In genomic region chr14:103883263-103883523, GRCh38 we compare ENCODE assay signal across 13 cellular contexts. TPM values are rescaled to one million over a fixed set of nuclear protein-coding genes. Genes with fewer than 3 reads are reported as not detected.
DNase-seq lines count a peak whose midpoint lies in the region; ATAC-seq and TF ChIP-seq lines count a peak whose summit lies in the region.
"Had no signal": no experiment of that assay in that cellular context is flagged by ENCODE, and none has a peak within 500 bp of the region (broad histone marks: within the 10 kb centered on the region; RNA-seq: fewer than 3 reads in every experiment).

No MANE protein-coding gene starts in this region.

- H3K27ac ChIP-seq in RWPE2 (ENCODE audit: poor library complexity, severe bottlenecking), result no peak overlapping the region
- H3K27ac ChIP-seq in osteoblast (ENCODE audit: low read depth, low read length), result no peak overlapping the region
- no peak overlapping the region for H3K27ac ChIP-seq in transverse colon

- H3K4me1 ChIP-seq in RWPE2 (ENCODE audit: insufficient read depth, poor library complexity, severe bottlenecking) (peaks cover 12% of the 10 kb centered on the region), osteoblast (ENCODE audit: insufficient read depth, low read length) (peaks cover 16% of the 10 kb centered on the region), transverse colon (peaks cover 32 to 66% (median 45%) of the 10 kb centered on the region in 4 donors)

- no peaks in the 10 kb centered on the region for H3K36me3 Mint-ChIP-seq in stimulated activated effector memory CD8-positive, alpha-beta T cell treated with anti-CD3 and anti-CD28 coated beads, Interleukin-12 subunit alpha, Interleukin-12 subunit beta, amount 100 ng/mL, for 72 hours

- TF ChIP-seq CTCF in RWPE2 (IDR thresholded peaks at IDR 0.05; ENCODE audit: poor library complexity, severe bottlenecking) (no peak), osteoblast (IDR thresholded peaks at IDR 0.05; ENCODE audit: extremely low read depth, low read depth, low read length) (no peak), transverse colon (IDR thresholded peaks at IDR 0.05) (no peak)

- H3K9me3 ChIP-seq in RWPE2 (ENCODE audit: severe bottlenecking) (no peaks in the 10 kb centered on the region), osteoblast (ENCODE audit: low read depth, low read length) (no peaks in the 10 kb centered on the region), transverse colon (no peaks in the 10 kb centered on the region)

- TF ChIP-seq EP300 in transverse colon (IDR thresholded peaks at IDR 0.05; ENCODE audit: low read depth), result no peak

- no peak overlapping the region for H2AFZ ChIP-seq in osteoblast (ENCODE audit: low read length)
- H2AFZ ChIP-seq: GM23338 had no signal

- DNase-seq in RWPE2 (ENCODE audit: low spot score) (peak; percentile 60), islet precursor cell (peak; percentile 45), osteoblast (ENCODE audit: insufficient read length, low spot score, missing footprints) (peak; percentile 49), transverse colon (peak; percentile 37), NCI-H2107 treated with DMSO at 0.1 percent for 48 hours (lab: John Stamatoyannopoulos, UW; ENCODE audit: unreplicated experiment) (no peak), putamen (ENCODE audit: low spot score) (no peak)
- no peak for DNase-seq in stimulated activated effector memory CD8-positive, alpha-beta T cell treated with anti-CD3 and anti-CD28 coated beads, Interleukin-12 subunit alpha, Interleukin-12 subunit beta, amount 100 ng/mL, for 72 hours (ENCODE audit: low spot score in 2 of 2)
- DNase-seq: C1 segment of cervical spinal cord; CD4-positive, alpha-beta T cell; DMS79; H7 had no signal

- H3K4me1 Mint-ChIP-seq in stimulated activated effector memory CD8-positive, alpha-beta T cell treated with anti-CD3 and anti-CD28 coated beads, Interleukin-12 subunit alpha, Interleukin-12 subunit beta, amount 100 ng/mL, for 72 hours, result peaks cover 19% of the 10 kb centered on the region

- H3K4me3 ChIP-seq in RWPE2 (ENCODE audit: severe bottlenecking) (no peak overlapping the region), osteoblast (ENCODE audit: insufficient read depth, low read length) (no peak overlapping the region), transverse colon (no peak overlapping the region)
- H3K4me3 ChIP-seq: GM23338 had no signal

- in situ Hi-C loops in transverse colon (cut with MboI; ENCODE audit: low pct_ligation_motif_present in 1 of 4, low pct_unique_long_range_greater_than_20kb in 1 of 4, low sequenced_read_pairs in 3 of 4), result no loop called here

- TF ChIP-seq POLR2A in transverse colon (IDR thresholded peaks at IDR 0.05), result no peak

- H3K27ac Mint-ChIP-seq in stimulated activated effector memory CD8-positive, alpha-beta T cell treated with anti-CD3 and anti-CD28 coated beads, Interleukin-12 subunit alpha, Interleukin-12 subunit beta, amount 100 ng/mL, for 72 hours, result no peak overlapping the region
- H3K27ac Mint-ChIP-seq: B cell; CD4-positive, alpha-beta T cell; GM23338 had no signal

- no peaks in the 10 kb centered on the region for H3K79me2 ChIP-seq in osteoblast (ENCODE audit: insufficient read depth, low read length)

- H3K9me3 Mint-ChIP-seq in stimulated activated effector memory CD8-positive, alpha-beta T cell treated with anti-CD3 and anti-CD28 coated beads, Interleukin-12 subunit alpha, Interleukin-12 subunit beta, amount 100 ng/mL, for 72 hours, result no peaks in the 10 kb centered on the region
- H3K9me3 Mint-ChIP-seq: CD4-positive, alpha-beta T cell; GM23338 had no signal

- 73% methylated on average over 3 of the region's 3 CpGs; no CpG with 5 or more reads in 1 of the 2 donors for WGBS in transverse colon (ENCODE audit: low coverage in 1 of 2), 2 donors

- no peak overlapping the region for H3K4me2 ChIP-seq in osteoblast (ENCODE audit: insufficient read depth, low read length)
- H3K4me2 ChIP-seq: GM23338 had no signal

- no peak for ATAC-seq in RWPE2 (ENCODE audit: low read depth)
- ATAC-seq in stimulated activated effector memory CD8-positive, alpha-beta T cell treated with anti-CD3 and anti-CD28 coated beads, Interleukin-12 subunit alpha, Interleukin-12 subunit beta, amount 100 ng/mL, for 72 hours, result no peak
- ATAC-seq: GM23338 had no signal

- intact Hi-C loops in transverse colon (cut with DNase I; ENCODE audit: low total_unique reads), result loop anchor here (5.0 kb wide), 1 partner anchor 1621 kb away; no protein-coding TSS in a partner anchor

- no peaks in the 10 kb centered on the region for H3K36me3 ChIP-seq in RWPE2 (ENCODE audit: low read depth)
- H3K36me3 ChIP-seq in osteoblast (ENCODE audit: insufficient read depth, low read length), result no peaks in the 10 kb centered on the region
- H3K36me3 ChIP-seq in transverse colon, result no peaks in the 10 kb centered on the region

- no peak overlapping the region for H3K4me3 Mint-ChIP-seq in stimulated activated effector memory CD8-positive, alpha-beta T cell treated with anti-CD3 and anti-CD28 coated beads, Interleukin-12 subunit alpha, Interleukin-12 subunit beta, amount 100 ng/mL, for 72 hours
- H3K4me3 Mint-ChIP-seq: B cell; CD4-positive, alpha-beta T cell; GM23338 had no signal

- H3K27me3 ChIP-seq in RWPE2 (ENCODE audit: insufficient read depth, poor library complexity, severe bottlenecking) (no peaks in the 10 kb centered on the region), osteoblast (ENCODE audit: insufficient read depth, low read length) (peaks cover 14% of the 10 kb centered on the region), transverse colon (no peaks in the 10 kb centered on the region)

- H4K20me1 ChIP-seq in osteoblast (ENCODE audit: insufficient read depth, low read length), result no peaks in the 10 kb centered on the region

RNA-seq across cellular contexts. Expression of gene PPP1R13B, which starts 35.8 kb away (rescaled TPM):
- total RNA-seq in osteoblast (3.3 and 4.4 TPM in 2 replicates), transverse colon (100 to 1,000 TPM in 1 of 4 donors, 10 to 100 TPM in 3; 31.0 to 109 (median 42.0) TPM)

RNA-seq across cellular contexts. Expression of gene TDRD9, which starts 45.1 kb away (rescaled TPM):
- total RNA-seq in osteoblast, result 0.29 and 1.1 TPM in 2 replicates
- total RNA-seq in transverse colon, result under 1 TPM in 2 of 4 donors, not detected in 2; 0.55 to 0.79 TPM
- total RNA-seq: GM23338, H7 had no signal

RNA-seq across cellular contexts. Expression of gene RD3L, which starts 59.1 kb away (rescaled TPM):
- not detected in 2 replicates for total RNA-seq in osteoblast
- total RNA-seq in transverse colon, result not detected
- total RNA-seq: B cell; CD4-positive, alpha-beta T cell; GM23338; H7 had no signal

Comparison
In these comparisons a context has a peak if more than half of its experiments do, and no peak if none do; other contexts are left out.
1. DNase-seq: peak in RWPE2 (single experiment), islet precursor cell (single experiment), osteoblast (single experiment) and transverse colon (single experiment); none in stimulated activated effector memory CD8-positive, alpha-beta T cell treated with anti-CD3 and anti-CD28 coated beads, Interleukin-12 subunit alpha, Interleukin-12 subunit beta, amount 100 ng/mL, for 72 hours (0 of 2), NCI-H2107 treated with DMSO at 0.1 percent for 48 hours (single experiment) and putamen (single experiment).